ENCODE assay signal across 8 cellular contexts in genomic region chr3:134677196-134677986, GRCh38. TPM values are rescaled to one million over a fixed set of nuclear protein-coding genes. Genes with fewer than 3 reads are reported as not detected.
DNase-seq lines count a peak whose midpoint lies in the region; FAIRE-seq and TF ChIP-seq lines count a peak whose summit lies in the region.

No MANE protein-coding gene starts in this region.

- in situ Hi-C loops in mammary epithelial cell (cut with MboI; ENCODE audit: low sequenced_read_pairs in 2 of 2), result no loop called here

- peak; percentile 17 for DNase-seq in EL
- peak; percentile 20 for DNase-seq in HTR-8/SVneo (ENCODE audit: insufficient read length, low spot score)
- no peak for DNase-seq in mammary epithelial cell
- DNase-seq in mesothelial cell of epicardium (ENCODE audit: low spot score in 2 of 2, unreplicated experiment in 2 of 2), result no peak
- DNase-seq in NCI-H187 treated with DMSO at 0.1 percent for 48 hours (lab: John Stamatoyannopoulos, UW), result no peak
- DNase-seq in NCI-H526 treated with DMSO at 0.1 percent for 48 hours (lab: John Stamatoyannopoulos, UW), result no peak
- DNase-seq in globus pallidus (ENCODE audit: low spot score), result no peak
- DNase-seq in DMS114 treated with DMSO at 0.1 percent for 48 hours (lab: John Stamatoyannopoulos, UW; ENCODE audit: unreplicated experiment), result no peak

- H3K36me3 ChIP-seq in mammary epithelial cell (ENCODE audit: insufficient read depth, low read length), result no peaks in the 10 kb centered on the region

- 42% methylated on average over 11 of the region's 11 CpGs for WGBS in mammary epithelial cell (ENCODE audit: low coverage, missing lambda C conversion rate)

- no peaks in the 10 kb centered on the region for H3K27me3 ChIP-seq in mammary epithelial cell (ENCODE audit: insufficient read depth, low read length)

- H3K27ac ChIP-seq in mammary epithelial cell (ENCODE audit: insufficient read depth, low read depth, low read length), result no peak overlapping the region

- no peak for FAIRE-seq in HTR-8/SVneo (lab: Jason Lieb, UNC)

- H3K9me3 ChIP-seq in mammary epithelial cell (replicated peaks; ENCODE audit: insufficient read depth, low read length), result peaks cover 12% of the 10 kb centered on the region

- peaks cover 34% of the 10 kb centered on the region for H3K9me3 Mint-ChIP-seq in mesothelial cell of epicardium

- H3K79me2 ChIP-seq in mammary epithelial cell (ENCODE audit: insufficient read depth, low read length), result no peaks in the 10 kb centered on the region

- dilution Hi-C loops in mammary epithelial cell (cut with HindIII; ENCODE audit: low sequenced_read_pairs), result no loop called here

- CTCF ChIA-PET in mammary epithelial cell (lab: Charles Lee; ENCODE audit: low non-redundant PET), result no interaction called here

- H3K4me1 ChIP-seq in mammary epithelial cell (ENCODE audit: insufficient read depth, low read length), result no peaks in the 10 kb centered on the region

- H3K4me3 Mint-ChIP-seq in mesothelial cell of epicardium, result no peak overlapping the region

- intact Hi-C loops in mammary epithelial cell (cut with micrococcal nuclease), result no loop called here

- no peak overlapping the region for H3K4me2 ChIP-seq in mammary epithelial cell (ENCODE audit: insufficient read depth, low read depth, low read length)

- H3K4me3 ChIP-seq in mammary epithelial cell (replicated peaks in 1 of 3; ENCODE audit: insufficient read depth in 1 of 3, low read depth in 2 of 3, low read length in 3 of 3), result no peak overlapping the region

- TF ChIP-seq CTCF in mammary epithelial cell (conservative IDR thresholded peaks at IDR 0.05 in 1 of 2, IDR thresholded peaks at IDR 0.05 in 1 of 2; ENCODE audit: extremely low read depth in 1 of 2, insufficient read depth in 1 of 2, low read depth in 1 of 2, low read length in 2 of 2) (peak; percentile 34 to 43), mesothelial cell of epicardium (IDR thresholded peaks at IDR 0.05; ENCODE audit: unreplicated experiment) (peak; percentile 15)

- H3K4me1 Mint-ChIP-seq in mesothelial cell of epicardium, result no peaks in the 10 kb centered on the region

- H4K20me1 ChIP-seq in mammary epithelial cell (ENCODE audit: insufficient read depth, low read length), result no peaks in the 10 kb centered on the region

- H3K27me3 Mint-ChIP-seq in mesothelial cell of epicardium (ENCODE audit: low read depth), result peaks cover 48% of the 10 kb centered on the region

- no peak overlapping the region for H3K9ac ChIP-seq in mammary epithelial cell (ENCODE audit: insufficient read depth, low read length)

- H2AFZ ChIP-seq in mammary epithelial cell (ENCODE audit: low read depth, low read length), result no peak overlapping the region

- H3K36me3 Mint-ChIP-seq in mesothelial cell of epicardium, result no peaks in the 10 kb centered on the region

- no peak overlapping the region for H3K27ac Mint-ChIP-seq in mesothelial cell of epicardium

- no TSS peak for BruUV-seq in mammary epithelial cell (replicated peaks; lab: Mats Ljungman, UMichigan)

RNA-seq across cellular contexts. Expression of gene KY, which starts 26.6 kb away (rescaled TPM):
- total RNA-seq in mammary epithelial cell, result under 1 TPM in 1 of 2 donors, not detected in 1; 0.33 TPM
- polyA plus RNA-seq in mammary epithelial cell, result 0.03 TPM
- not detected for polyA minus RNA-seq in mammary epithelial cell
- not detected in 3 replicates for total RNA-seq in mesothelial cell of epicardium

Comparison
In these comparisons a context has a peak if more than half of its experiments do, and no peak if none do; other contexts are left out.
1. DNase-seq: peak in EL (single experiment) and HTR-8/SVneo (single experiment); none in mammary epithelial cell (single experiment), mesothelial cell of epicardium (0 of 2), NCI-H187 treated with DMSO at 0.1 percent for 48 hours (single experiment), NCI-H526 treated with DMSO at 0.1 percent for 48 hours (single experiment), globus pallidus (single experiment) and DMS114 treated with DMSO at 0.1 percent for 48 hours (single experiment).